Comparison of ENCODE assay signal across 16 cellular contexts in genomic region chr3:14775011-14775410, GRCh38. TPM values are rescaled to one million over a fixed set of nuclear protein-coding genes. Genes with fewer than 3 reads are reported as not detected.
"Had no signal": no experiment of that assay in that cellular context is flagged by ENCODE, and none has a peak within 500 bp of the region (broad histone marks: within the 10 kb centered on the region; RNA-seq: fewer than 3 reads in every experiment).

No MANE protein-coding gene starts in this region.

- H3K4me1 Mint-ChIP-seq: activated CD4-positive, alpha-beta T cell treated with anti-CD3 and anti-CD28 coated beads, Interleukin-2, amount 10 ng/mL, durations not matched to agents 7 days and 5 days; activated naive CD4-positive, alpha-beta T cell treated with anti-CD3 and anti-CD28 coated beads, Interleukin-2, amount 50 U/mL, for 24 hours; naive thymus-derived CD8-positive, alpha-beta T cell had no signal

- H3K36me3 ChIP-seq: adrenal gland had no signal

- H3K4me1 ChIP-seq: adrenal gland had no signal

- ATAC-seq: naive thymus-derived CD8-positive, alpha-beta T cell had no signal

- H3K27ac ChIP-seq: adrenal gland, skin epidermis had no signal

- H3K9me3 Mint-ChIP-seq: activated naive CD4-positive, alpha-beta T cell treated with anti-CD3 and anti-CD28 coated beads, Interleukin-2, amount 50 U/mL, for 24 hours had no signal

- H3K9me3 ChIP-seq: adrenal gland had no signal

- DNase-seq: activated CD4-positive, alpha-beta T cell treated with anti-CD3 and anti-CD28 coated beads, Interleukin-2, amount 10 ng/mL, durations not matched to agents 7 days and 5 days; effector memory CD4-positive, alpha-beta T cell; naive thymus-derived CD8-positive, alpha-beta T cell; retina; stimulated activated CD4-positive, alpha-beta T cell treated with anti-CD3 and anti-CD28 coated beads, Interleukin-15, amount 100 ng/mL, for 24 hours; stimulated activated CD4-positive, alpha-beta T cell treated with anti-CD3 and anti-CD28 coated beads, Interleukin-2, amount 100 ng/mL, for 48 hours; T1000; trophoblast cell had no signal

- H3K27ac Mint-ChIP-seq: activated naive CD4-positive, alpha-beta T cell treated with anti-CD3 and anti-CD28 coated beads, Interleukin-2, amount 50 U/mL, for 24 hours; dendritic cell treated with granulocyte-macrophage colony-stimulating factor and Interleukin-4, amounts not matched to agents 40 ng/mL and 50 ng/mL, for 4 days; naive thymus-derived CD8-positive, alpha-beta T cell; stimulated activated naive CD8-positive, alpha-beta T cell treated with anti-CD3 and anti-CD28 coated beads, Interleukin-15, Interleukin-2, amounts not matched to agents 100 ng/mL and 50 ng/mL, for 24 hours had no signal

- H3K27me3 Mint-ChIP-seq: activated naive CD4-positive, alpha-beta T cell treated with anti-CD3 and anti-CD28 coated beads, Interleukin-2, amount 50 U/mL, for 24 hours; dendritic cell treated with granulocyte-macrophage colony-stimulating factor and Interleukin-4, amounts not matched to agents 40 ng/mL and 50 ng/mL, for 4 days had no signal

- H3K27me3 ChIP-seq: adrenal gland had no signal

- H3K4me3 Mint-ChIP-seq: activated CD4-positive, alpha-beta T cell treated with anti-CD3 and anti-CD28 coated beads, Interleukin-2, amount 10 ng/mL, durations not matched to agents 7 days and 5 days; activated naive CD4-positive, alpha-beta T cell treated with anti-CD3 and anti-CD28 coated beads, Interleukin-2, amount 50 U/mL, for 24 hours; dendritic cell treated with granulocyte-macrophage colony-stimulating factor and Interleukin-4, amounts not matched to agents 40 ng/mL and 50 ng/mL, for 4 days; naive thymus-derived CD8-positive, alpha-beta T cell; stimulated activated naive CD8-positive, alpha-beta T cell treated with anti-CD3 and anti-CD28 coated beads, Interleukin-15, Interleukin-2, amounts not matched to agents 100 ng/mL and 50 ng/mL, for 24 hours had no signal

- H3K4me3 ChIP-seq: adrenal gland, skin epidermis had no signal

RNA-seq across cellular contexts. Expression of gene FGD5, which starts 43.8 kb away (rescaled TPM):
- total RNA-seq: activated CD8-positive, alpha-beta memory T cell treated with anti-CD3 and anti-CD28 coated beads for 36 hours; bronchial epithelial cell; T-helper 1 cell treated with Interleukin-12 subunit alpha and Interleukin-12 subunit beta and Interleukin-4 antibody, amounts not matched to agents 30 ng/mL and 1 ng/mL, for 36 hours had no signal
